1 cellular context compared by ENCODE assay signal in genomic region chr13:23897452-23897919, GRCh38.
A peak's percentile ranks its signal among the peaks of the same experiment; 100 is the strongest.
TF ChIP-seq lines count a peak whose summit lies in the region.

C1QTNF9B (minus strand) TSS chr13:23897502.

TF ChIP-seq in IMR-90, 13 proteins besides CTCF, POLR2A, EP300 and RAD21:
- peak; percentile 12; the same call in 1 of the 2 replicates for TF ChIP-seq CEBPB (IDR thresholded peaks at IDR 0.05; ENCODE audit: low read depth, low read length)
